In genomic region chr6:37051138-37052026, GRCh38 we compare ENCODE assay signal across 1 cellular context.
TF ChIP-seq lines count a peak whose summit lies in the region.

No MANE protein-coding gene starts in this region.

TF ChIP-seq in HepG2, 621 proteins besides CTCF, POLR2A, EP300 and RAD21 (continued from another document and continues in another):
- TF ChIP-seq ZMAT5 (CRISPR knock-in tag; IDR thresholded peaks at IDR 0.05; ENCODE audit: borderline replicate concordance, low read depth) (no peak), PAXIP1 (CRISPR knock-in tag; conservative IDR thresholded peaks at IDR 0.05) (peak; percentile 38), ZSCAN22 (CRISPR knock-in tag; IDR thresholded peaks at IDR 0.05) (no peak), SP4 (CRISPR knock-in tag; IDR thresholded peaks at IDR 0.05) (no peak), ZNF407 (CRISPR knock-in tag; IDR thresholded peaks at IDR 0.05; ENCODE audit: not compliant biosample characterization) (peak; percentile 32), ZNF589 (CRISPR knock-in tag; conservative IDR thresholded peaks at IDR 0.05) (no peak), NPAS2 (CRISPR knock-in tag; IDR thresholded peaks at IDR 0.05; ENCODE audit: borderline replicate concordance) (no peak), NFAT5 (CRISPR knock-in tag; IDR thresholded peaks at IDR 0.05) (no peak), E2F5 (CRISPR knock-in tag; conservative IDR thresholded peaks at IDR 0.05) (no peak), MAF1 (CRISPR knock-in tag; IDR thresholded peaks at IDR 0.05; ENCODE audit: borderline replicate concordance) (no peak), ZNF232 (CRISPR knock-in tag; IDR thresholded peaks at IDR 0.05; ENCODE audit: borderline replicate concordance) (peak; percentile 54; the same call in 1 of the 2 replicates), ZBTB10 (CRISPR knock-in tag; IDR thresholded peaks at IDR 0.05; ENCODE audit: borderline replicate concordance) (no peak), CAMTA2 (CRISPR knock-in tag; IDR thresholded peaks at IDR 0.05; ENCODE audit: borderline replicate concordance) (peak; percentile 82; the same call in 1 of the 2 replicates), ZNF263 (CRISPR knock-in tag; IDR thresholded peaks at IDR 0.05) (peak; percentile 55), ZNF749 (CRISPR knock-in tag; IDR thresholded peaks at IDR 0.05; ENCODE audit: borderline replicate concordance) (0 out of 2 replicates have a peak, but pooled peaks have one; percentile 22), TIGD3 (CRISPR knock-in tag; IDR thresholded peaks at IDR 0.05; ENCODE audit: borderline replicate concordance) (no peak), AKAP8 (CRISPR knock-in tag; IDR thresholded peaks at IDR 0.05) (peak; percentile 56; the same call in 1 of the 2 replicates), ELF4 (CRISPR knock-in tag; IDR thresholded peaks at IDR 0.05; ENCODE audit: borderline replicate concordance) (no peak), XRCC5 (optimal IDR thresholded peaks at IDR 0.05; ENCODE audit: low read length) (peak; percentile 57), ZNF644 (CRISPR knock-in tag; IDR thresholded peaks at IDR 0.05; ENCODE audit: low read depth) (no peak), ZKSCAN8 (CRISPR knock-in tag; IDR thresholded peaks at IDR 0.05; ENCODE audit: borderline replicate concordance) (peak; percentile 77), ZC3H4 (CRISPR knock-in tag; IDR thresholded peaks at IDR 0.05; ENCODE audit: borderline replicate concordance) (no peak; the same call in 1 of the 2 replicates), ZEB1 (IDR thresholded peaks at IDR 0.05; ENCODE audit: insufficient replicate concordance, low read depth) (no peak), ZNF33A (CRISPR knock-in tag; IDR thresholded peaks at IDR 0.05; ENCODE audit: borderline replicate concordance) (no peak), PAF1 (CRISPR knock-in tag; IDR thresholded peaks at IDR 0.05) (no peak; the same call in 1 of the 2 replicates), PREB (CRISPR knock-in tag; IDR thresholded peaks at IDR 0.05) (no peak), ZNF891 (CRISPR knock-in tag; IDR thresholded peaks at IDR 0.05) (peak; percentile 99)
